1 cellular context compared by ENCODE assay signal in the genomic region with DNA sequence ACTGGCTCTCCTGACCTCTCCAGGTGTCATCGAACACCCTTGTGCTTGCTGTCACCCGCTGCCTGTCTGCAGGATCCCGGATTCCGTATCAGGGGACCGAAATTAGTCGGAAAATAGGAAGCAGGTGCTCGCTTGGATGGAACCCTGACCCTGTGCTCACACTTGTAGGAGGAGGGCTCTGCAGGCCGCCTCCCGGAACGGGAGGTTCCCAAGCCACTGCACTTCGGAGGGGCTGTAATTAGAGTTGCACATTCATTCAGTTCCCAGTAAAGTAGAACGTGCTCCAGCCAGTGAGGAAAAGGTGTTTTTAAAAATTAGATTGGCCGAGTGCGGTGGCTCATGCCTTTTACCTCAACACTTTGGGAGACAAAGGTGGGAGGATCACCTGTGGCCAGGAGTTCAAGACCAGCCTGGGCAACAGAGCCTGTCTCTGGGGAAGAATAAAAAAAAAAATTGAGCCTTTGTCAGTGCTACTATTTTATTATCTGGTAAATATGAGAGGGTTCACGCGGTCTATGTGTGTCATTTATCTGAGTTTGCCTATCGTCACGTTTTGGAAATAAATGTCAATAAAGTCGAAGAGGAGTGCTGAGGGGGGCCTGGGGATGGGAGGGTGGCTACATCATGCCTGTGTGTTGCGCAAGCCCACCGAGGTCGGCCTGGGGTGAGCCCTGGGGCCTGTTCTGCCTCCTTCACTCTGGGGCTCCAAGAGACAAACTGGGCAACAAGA.
TF ChIP-seq lines count a peak whose summit lies in the region.

No MANE protein-coding gene starts in this region.

TF ChIP-seq in HepG2, 621 proteins besides CTCF, POLR2A, EP300 and RAD21 (continued from another document and continues in another):
- no peak for TF ChIP-seq ZNF576 (CRISPR knock-in tag; IDR thresholded peaks at IDR 0.05)
- TF ChIP-seq HDAC1 (CRISPR knock-in tag; IDR thresholded peaks at IDR 0.05) = peak; percentile 98
- TF ChIP-seq REL (CRISPR knock-in tag; conservative IDR thresholded peaks at IDR 0.05) = 0 out of 2 replicates have a peak, but pooled peaks have one; percentile 60
- TF ChIP-seq, protein P1, sequence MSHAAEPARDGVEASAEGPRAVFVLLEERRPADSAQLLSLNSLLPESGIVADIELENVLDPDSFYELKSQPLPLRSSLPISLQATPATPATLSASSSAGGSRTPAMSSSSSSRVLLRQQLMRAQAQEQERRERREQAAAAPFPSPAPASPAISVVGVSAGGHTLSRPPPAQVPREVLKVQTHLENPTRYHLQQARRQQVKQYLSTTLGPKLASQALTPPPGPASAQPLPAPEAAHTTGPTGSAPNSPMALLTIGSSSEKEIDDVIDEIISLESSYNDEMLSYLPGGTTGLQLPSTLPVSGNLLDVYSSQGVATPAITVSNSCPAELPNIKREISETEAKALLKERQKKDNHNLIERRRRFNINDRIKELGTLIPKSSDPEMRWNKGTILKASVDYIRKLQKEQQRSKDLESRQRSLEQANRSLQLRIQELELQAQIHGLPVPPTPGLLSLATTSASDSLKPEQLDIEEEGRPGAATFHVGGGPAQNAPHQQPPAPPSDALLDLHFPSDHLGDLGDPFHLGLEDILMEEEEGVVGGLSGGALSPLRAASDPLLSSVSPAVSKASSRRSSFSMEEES (CRISPR knock-in tag; IDR thresholded peaks at IDR 0.05) = peak; percentile 80
- TF ChIP-seq PTBP1 (IDR thresholded peaks at IDR 0.05; ENCODE audit: low read depth, low read length, poor library complexity, severe bottlenecking) = peak; percentile 86
- 0 out of 2 replicates have a peak, but pooled peaks have one; percentile 62 for TF ChIP-seq PREB (CRISPR knock-in tag; IDR thresholded peaks at IDR 0.05)
- TF ChIP-seq HDAC2 (CRISPR knock-in tag; IDR thresholded peaks at IDR 0.05) = peak; percentile 89
- TF ChIP-seq, protein P2, sequence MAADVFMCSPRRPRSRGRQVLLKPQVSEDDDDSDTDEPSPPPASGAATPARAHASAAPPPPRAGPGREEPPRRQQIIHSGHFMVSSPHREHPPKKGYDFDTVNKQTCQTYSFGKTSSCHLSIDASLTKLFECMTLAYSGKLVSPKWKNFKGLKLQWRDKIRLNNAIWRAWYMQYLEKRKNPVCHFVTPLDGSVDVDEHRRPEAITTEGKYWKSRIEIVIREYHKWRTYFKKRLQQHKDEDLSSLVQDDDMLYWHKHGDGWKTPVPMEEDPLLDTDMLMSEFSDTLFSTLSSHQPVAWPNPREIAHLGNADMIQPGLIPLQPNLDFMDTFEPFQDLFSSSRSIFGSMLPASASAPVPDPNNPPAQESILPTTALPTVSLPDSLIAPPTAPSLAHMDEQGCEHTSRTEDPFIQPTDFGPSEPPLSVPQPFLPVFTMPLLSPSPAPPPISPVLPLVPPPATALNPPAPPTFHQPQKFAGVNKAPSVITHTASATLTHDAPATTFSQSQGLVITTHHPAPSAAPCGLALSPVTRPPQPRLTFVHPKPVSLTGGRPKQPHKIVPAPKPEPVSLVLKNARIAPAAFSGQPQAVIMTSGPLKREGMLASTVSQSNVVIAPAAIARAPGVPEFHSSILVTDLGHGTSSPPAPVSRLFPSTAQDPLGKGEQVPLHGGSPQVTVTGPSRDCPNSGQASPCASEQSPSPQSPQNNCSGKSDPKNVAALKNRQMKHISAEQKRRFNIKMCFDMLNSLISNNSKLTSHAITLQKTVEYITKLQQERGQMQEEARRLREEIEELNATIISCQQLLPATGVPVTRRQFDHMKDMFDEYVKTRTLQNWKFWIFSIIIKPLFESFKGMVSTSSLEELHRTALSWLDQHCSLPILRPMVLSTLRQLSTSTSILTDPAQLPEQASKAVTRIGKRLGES (CRISPR knock-in tag; IDR thresholded peaks at IDR 0.05; ENCODE audit: borderline replicate concordance) = 0 out of 2 replicates have a peak, but pooled peaks have one; percentile 73
- no peak for TF ChIP-seq ARNT (IDR thresholded peaks at IDR 0.05)
- TF ChIP-seq ZSCAN21 (CRISPR knock-in tag; IDR thresholded peaks at IDR 0.05; ENCODE audit: borderline replicate concordance) = peak; percentile 95
- no peak for TF ChIP-seq ZNF619 (CRISPR knock-in tag; IDR thresholded peaks at IDR 0.05)
- TF ChIP-seq ZBTB38 (CRISPR knock-in tag; IDR thresholded peaks at IDR 0.05) = peak; percentile 60; the same call in 1 of the 2 replicates
- TF ChIP-seq, protein P3, sequence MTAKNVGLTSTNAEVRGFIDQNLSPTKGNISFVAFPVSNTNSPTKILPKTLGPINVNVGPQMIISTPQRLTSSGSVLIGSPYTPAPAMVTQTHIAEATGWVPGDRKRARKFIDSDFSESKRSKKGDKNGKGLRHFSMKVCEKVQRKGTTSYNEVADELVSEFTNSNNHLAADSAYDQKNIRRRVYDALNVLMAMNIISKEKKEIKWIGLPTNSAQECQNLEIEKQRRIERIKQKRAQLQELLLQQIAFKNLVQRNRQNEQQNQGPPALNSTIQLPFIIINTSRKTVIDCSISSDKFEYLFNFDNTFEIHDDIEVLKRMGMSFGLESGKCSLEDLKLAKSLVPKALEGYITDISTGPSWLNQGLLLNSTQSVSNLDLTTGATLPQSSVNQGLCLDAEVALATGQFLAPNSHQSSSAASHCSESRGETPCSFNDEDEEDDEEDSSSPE (CRISPR knock-in tag; IDR thresholded peaks at IDR 0.05) = peak; percentile 93
- no peak for TF ChIP-seq SCMH1 (CRISPR knock-in tag; IDR thresholded peaks at IDR 0.05; ENCODE audit: borderline replicate concordance)
- TF ChIP-seq HHEX (CRISPR knock-in tag; IDR thresholded peaks at IDR 0.05) = peak; percentile 58; the same call in 1 of the 2 replicates
- TF ChIP-seq RFX1 (IDR thresholded peaks at IDR 0.05) = no peak
- peak; percentile 71 for TF ChIP-seq TBL1XR1 (IDR thresholded peaks at IDR 0.05; ENCODE audit: borderline replicate concordance, low read length, partially characterized antibody)
- peak; percentile 84 for TF ChIP-seq U2AF1 (optimal IDR thresholded peaks at IDR 0.05; ENCODE audit: low read depth, low read length)
- no peak for TF ChIP-seq TCF12 (IDR thresholded peaks at IDR 0.05)
- TF ChIP-seq TCF12 (CRISPR knock-in tag; IDR thresholded peaks at IDR 0.05) = no peak
- TF ChIP-seq TCF7 (IDR thresholded peaks at IDR 0.05; ENCODE audit: low read depth) = peak; percentile 46; the same call in 1 of the 2 replicates
- TF ChIP-seq PHF5A (CRISPR knock-in tag; IDR thresholded peaks at IDR 0.05; ENCODE audit: low read depth, unreplicated experiment) = peak; percentile 83
- TF ChIP-seq ZNF883 (CRISPR knock-in tag; IDR thresholded peaks at IDR 0.05; ENCODE audit: not compliant biosample characterization) = peak; percentile 91
- peak; percentile 83; the same call in 1 of the 2 replicates for TF ChIP-seq KLF6 (CRISPR knock-in tag; IDR thresholded peaks at IDR 0.05)
- peak; percentile 42 for TF ChIP-seq RERE (CRISPR knock-in tag; IDR thresholded peaks at IDR 0.05; ENCODE audit: low read depth)
- TF ChIP-seq SNRNP70 (IDR thresholded peaks at IDR 0.05; ENCODE audit: low read depth, low read length) = no peak
- no peak for TF ChIP-seq HNRNPK (IDR thresholded peaks at IDR 0.05; ENCODE audit: low read depth, low read length, poor library complexity, severe bottlenecking)
- TF ChIP-seq, protein P4, sequence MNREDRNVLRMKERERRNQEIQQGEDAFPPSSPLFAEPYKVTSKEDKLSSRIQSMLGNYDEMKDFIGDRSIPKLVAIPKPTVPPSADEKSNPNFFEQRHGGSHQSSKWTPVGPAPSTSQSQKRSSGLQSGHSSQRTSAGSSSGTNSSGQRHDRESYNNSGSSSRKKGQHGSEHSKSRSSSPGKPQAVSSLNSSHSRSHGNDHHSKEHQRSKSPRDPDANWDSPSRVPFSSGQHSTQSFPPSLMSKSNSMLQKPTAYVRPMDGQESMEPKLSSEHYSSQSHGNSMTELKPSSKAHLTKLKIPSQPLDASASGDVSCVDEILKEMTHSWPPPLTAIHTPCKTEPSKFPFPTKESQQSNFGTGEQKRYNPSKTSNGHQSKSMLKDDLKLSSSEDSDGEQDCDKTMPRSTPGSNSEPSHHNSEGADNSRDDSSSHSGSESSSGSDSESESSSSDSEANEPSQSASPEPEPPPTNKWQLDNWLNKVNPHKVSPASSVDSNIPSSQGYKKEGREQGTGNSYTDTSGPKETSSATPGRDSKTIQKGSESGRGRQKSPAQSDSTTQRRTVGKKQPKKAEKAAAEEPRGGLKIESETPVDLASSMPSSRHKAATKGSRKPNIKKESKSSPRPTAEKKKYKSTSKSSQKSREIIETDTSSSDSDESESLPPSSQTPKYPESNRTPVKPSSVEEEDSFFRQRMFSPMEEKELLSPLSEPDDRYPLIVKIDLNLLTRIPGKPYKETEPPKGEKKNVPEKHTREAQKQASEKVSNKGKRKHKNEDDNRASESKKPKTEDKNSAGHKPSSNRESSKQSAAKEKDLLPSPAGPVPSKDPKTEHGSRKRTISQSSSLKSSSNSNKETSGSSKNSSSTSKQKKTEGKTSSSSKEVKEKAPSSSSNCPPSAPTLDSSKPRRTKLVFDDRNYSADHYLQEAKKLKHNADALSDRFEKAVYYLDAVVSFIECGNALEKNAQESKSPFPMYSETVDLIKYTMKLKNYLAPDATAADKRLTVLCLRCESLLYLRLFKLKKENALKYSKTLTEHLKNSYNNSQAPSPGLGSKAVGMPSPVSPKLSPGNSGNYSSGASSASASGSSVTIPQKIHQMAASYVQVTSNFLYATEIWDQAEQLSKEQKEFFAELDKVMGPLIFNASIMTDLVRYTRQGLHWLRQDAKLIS (CRISPR knock-in tag; IDR thresholded peaks at IDR 0.05) = peak; percentile 90
- TF ChIP-seq ZNF550 (CRISPR knock-in tag; IDR thresholded peaks at IDR 0.05; ENCODE audit: borderline replicate concordance) = no peak
- no peak for TF ChIP-seq ZNF484 (CRISPR knock-in tag; IDR thresholded peaks at IDR 0.05; ENCODE audit: borderline replicate concordance, low read depth)
- no peak; the same call in 1 of the 2 replicates for TF ChIP-seq ZBTB42 (CRISPR knock-in tag; IDR thresholded peaks at IDR 0.05)
- TF ChIP-seq PCBP2 (optimal IDR thresholded peaks at IDR 0.05; ENCODE audit: low read depth, low read length, poor library complexity, severe bottlenecking) = no peak
- TF ChIP-seq ZNF234 (CRISPR knock-in tag; conservative IDR thresholded peaks at IDR 0.05) = no peak
- TF ChIP-seq ZNF501 (CRISPR knock-in tag; IDR thresholded peaks at IDR 0.05) = peak; percentile 76; the same call in 1 of the 2 replicates
- peak; percentile 24; the same call in 1 of the 2 replicates for TF ChIP-seq DPF2 (CRISPR knock-in tag; IDR thresholded peaks at IDR 0.05; ENCODE audit: borderline replicate concordance, low read depth)
- peak; percentile 92; the same call in 1 of the 2 replicates for TF ChIP-seq SALL2 (CRISPR knock-in tag; IDR thresholded peaks at IDR 0.05)
